In the genomic region with DNA sequence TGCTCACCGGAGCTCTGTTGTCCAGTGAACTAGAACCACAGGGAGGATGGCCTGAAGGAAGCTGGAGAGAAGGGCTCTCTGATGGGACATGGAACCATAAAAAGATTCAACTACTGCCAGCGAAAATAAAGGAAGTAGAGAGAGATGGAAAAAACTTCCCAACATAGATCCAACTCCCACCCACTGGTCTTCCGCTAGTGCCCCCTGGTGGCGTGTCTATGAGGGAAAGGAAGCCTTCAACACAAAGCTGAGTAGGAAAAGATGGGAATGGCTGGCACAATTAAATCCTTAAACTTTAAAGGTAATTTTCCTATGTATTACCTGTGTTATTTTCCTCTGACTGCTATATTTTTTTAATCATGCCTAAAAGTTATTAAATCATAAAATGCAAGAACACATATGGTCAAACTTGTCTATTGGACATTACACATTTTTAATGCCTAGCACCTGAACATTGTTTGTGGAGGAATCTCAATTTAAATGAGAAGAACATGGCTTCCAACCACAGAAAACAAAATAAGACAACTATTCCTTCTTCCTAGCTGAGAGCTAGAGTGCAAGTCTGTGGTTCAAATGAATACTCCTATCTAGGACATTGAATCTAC, we compare ENCODE assay signal across 8 cellular contexts. TPM values are rescaled to one million over a fixed set of nuclear protein-coding genes. Genes with fewer than 3 reads are reported as not detected.
DNase-seq lines count a peak whose midpoint lies in the region; ATAC-seq and TF ChIP-seq lines count a peak whose summit lies in the region.

No MANE protein-coding gene starts in this region.

- in situ Hi-C loops in ACHN (cut with HindIII; ENCODE audit: low pct_ligation_motif_present, low pct_unique_long_range_greater_than_20kb, low sequenced_read_pairs): no loop called here

- H3K4me3 ChIP-seq in coronary artery: no peak overlapping the region

- H3K4me1 Mint-ChIP-seq in mesothelial cell of epicardium: no peaks in the 10 kb centered on the region

- CTCF ChIA-PET in RWPE1 (lab: Yijun Ruan, JAX): interaction anchor here (0.6 to 1.2 kb wide), 7 partner anchors 9 to 872 kb away, joined by 3 to 5 read pairs (median 4); no protein-coding TSS in a partner anchor

- TF ChIP-seq CTCF in RWPE1 (conservative IDR thresholded peaks at IDR 0.05; ENCODE audit: low read depth): peak; percentile 45
- peak; percentile 34 for TF ChIP-seq CTCF in coronary artery (IDR thresholded peaks at IDR 0.05)
- peak; percentile 48 for TF ChIP-seq CTCF in mesothelial cell of epicardium (IDR thresholded peaks at IDR 0.05; ENCODE audit: unreplicated experiment)

- H3K27me3 Mint-ChIP-seq in mesothelial cell of epicardium (ENCODE audit: low read depth): no peaks in the 10 kb centered on the region

- ATAC-seq in GM18868 (IDR thresholded peaks at IDR 0.05; ENCODE audit: unreplicated experiment) (no peak), HG02588 (IDR thresholded peaks at IDR 0.05; ENCODE audit: unreplicated experiment) (no peak)

- POLR2A ChIA-PET in RWPE1 (lab: Yijun Ruan, JAX; ENCODE audit: low non-redundant PET): no interaction called here

- peaks cover 46% of the 10 kb centered on the region for H3K36me3 Mint-ChIP-seq in mesothelial cell of epicardium

- no peak overlapping the region for H3K4me3 Mint-ChIP-seq in mesothelial cell of epicardium

- no peak overlapping the region for H3K27ac Mint-ChIP-seq in mesothelial cell of epicardium

- DNase-seq in ACHN (peak; percentile 35), GM03348 (ENCODE audit: low spot score) (peak; percentile 14), RWPE1 (ENCODE audit: low spot score) (peak; percentile 8), coronary artery (ENCODE audit: low spot score) (no peak), mesothelial cell of epicardium (ENCODE audit: low spot score in 2 of 2, unreplicated experiment in 2 of 2) (peak; percentile 18 to 42), NK-92 (lab: John Stamatoyannopoulos, UW; ENCODE audit: unreplicated experiment) (no peak)

- no peak overlapping the region for H3K27ac ChIP-seq in RWPE1
- H3K27ac ChIP-seq in coronary artery: no peak overlapping the region

- no peaks in the 10 kb centered on the region for H3K9me3 Mint-ChIP-seq in mesothelial cell of epicardium

RNA-seq across cellular contexts. Expression of a gene that starts 51.5 kb away (rescaled TPM):
- 23.0 to 27.9 TPM (median 23.4 TPM) in 3 replicates for total RNA-seq in mesothelial cell of epicardium

Comparison
In these comparisons a context has a peak if more than half of its experiments do, and no peak if none do; other contexts are left out.
1. DNase-seq: peak in ACHN (single experiment), GM03348 (single experiment), RWPE1 (single experiment) and mesothelial cell of epicardium (2 of 2); none in coronary artery (single experiment) and NK-92 (single experiment).
2. Peak in every context shown above with its lines, with median percentiles within 50 percentile points of each other: CTCF ChIP-seq.